In genomic region chr9:137245450-137246421, GRCh38 we compare ENCODE assay signal across 2 cellular contexts.
TF ChIP-seq lines count a peak whose summit lies in the region.

No MANE protein-coding gene starts in this region.

TF ChIP-seq in SK-N-SH treated with all-trans-retinoic acid at 6 μM for 48 hours, 23 proteins besides CTCF, POLR2A, EP300 and RAD21 (continued from another document):
- TF ChIP-seq, protein P1, sequence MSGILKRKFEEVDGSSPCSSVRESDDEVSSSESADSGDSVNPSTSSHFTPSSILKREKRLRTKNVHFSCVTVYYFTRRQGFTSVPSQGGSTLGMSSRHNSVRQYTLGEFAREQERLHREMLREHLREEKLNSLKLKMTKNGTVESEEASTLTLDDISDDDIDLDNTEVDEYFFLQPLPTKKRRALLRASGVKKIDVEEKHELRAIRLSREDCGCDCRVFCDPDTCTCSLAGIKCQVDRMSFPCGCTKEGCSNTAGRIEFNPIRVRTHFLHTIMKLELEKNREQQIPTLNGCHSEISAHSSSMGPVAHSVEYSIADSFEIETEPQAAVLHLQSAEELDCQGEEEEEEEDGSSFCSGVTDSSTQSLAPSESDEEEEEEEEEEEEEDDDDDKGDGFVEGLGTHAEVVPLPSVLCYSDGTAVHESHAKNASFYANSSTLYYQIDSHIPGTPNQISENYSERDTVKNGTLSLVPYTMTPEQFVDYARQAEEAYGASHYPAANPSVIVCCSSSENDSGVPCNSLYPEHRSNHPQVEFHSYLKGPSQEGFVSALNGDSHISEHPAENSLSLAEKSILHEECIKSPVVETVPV (CRISPR knock-in tag; IDR thresholded peaks at IDR 0.05) = no peak
- TF ChIP-seq, protein P2, sequence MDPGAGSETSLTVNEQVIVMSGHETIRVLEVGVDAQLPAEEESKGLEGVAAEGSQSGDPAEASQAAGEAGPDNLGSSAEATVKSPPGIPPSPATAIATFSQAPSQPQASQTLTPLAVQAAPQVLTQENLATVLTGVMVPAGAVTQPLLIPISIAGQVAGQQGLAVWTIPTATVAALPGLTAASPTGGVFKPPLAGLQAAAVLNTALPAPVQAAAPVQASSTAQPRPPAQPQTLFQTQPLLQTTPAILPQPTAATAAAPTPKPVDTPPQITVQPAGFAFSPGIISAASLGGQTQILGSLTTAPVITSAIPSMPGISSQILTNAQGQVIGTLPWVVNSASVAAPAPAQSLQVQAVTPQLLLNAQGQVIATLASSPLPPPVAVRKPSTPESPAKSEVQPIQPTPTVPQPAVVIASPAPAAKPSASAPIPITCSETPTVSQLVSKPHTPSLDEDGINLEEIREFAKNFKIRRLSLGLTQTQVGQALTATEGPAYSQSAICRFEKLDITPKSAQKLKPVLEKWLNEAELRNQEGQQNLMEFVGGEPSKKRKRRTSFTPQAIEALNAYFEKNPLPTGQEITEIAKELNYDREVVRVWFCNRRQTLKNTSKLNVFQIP (CRISPR knock-in tag; IDR thresholded peaks at IDR 0.05; ENCODE audit: borderline replicate concordance, low read depth) = no peak
- TF ChIP-seq ZNF8 (CRISPR knock-in tag; IDR thresholded peaks at IDR 0.05) = no peak
- no peak for TF ChIP-seq ARNTL (CRISPR knock-in tag; IDR thresholded peaks at IDR 0.05; ENCODE audit: borderline replicate concordance, low read depth)
- no peak for TF ChIP-seq ZNF70 (CRISPR knock-in tag; IDR thresholded peaks at IDR 0.05)
- no peak for TF ChIP-seq SNAI2 (CRISPR knock-in tag; IDR thresholded peaks at IDR 0.05)
- TF ChIP-seq ZC3H10 (CRISPR knock-in tag; IDR thresholded peaks at IDR 0.05) = no peak
- TF ChIP-seq TOX (CRISPR knock-in tag; IDR thresholded peaks at IDR 0.05; ENCODE audit: borderline replicate concordance) = no peak
- no peak for TF ChIP-seq PPARA (CRISPR knock-in tag; IDR thresholded peaks at IDR 0.05; ENCODE audit: borderline replicate concordance)
- TF ChIP-seq TSHZ2 (CRISPR knock-in tag; IDR thresholded peaks at IDR 0.05) = no peak
- TF ChIP-seq TCF4 (CRISPR knock-in tag; IDR thresholded peaks at IDR 0.05; ENCODE audit: borderline replicate concordance) = no peak
- TF ChIP-seq ZFP3 (CRISPR knock-in tag; IDR thresholded peaks at IDR 0.05) = no peak
- no peak for TF ChIP-seq BACH2 (CRISPR knock-in tag; IDR thresholded peaks at IDR 0.05; ENCODE audit: borderline replicate concordance)
- no peak for TF ChIP-seq CSDC2 (CRISPR knock-in tag; IDR thresholded peaks at IDR 0.05)
- TF ChIP-seq ZFP30 (CRISPR knock-in tag; IDR thresholded peaks at IDR 0.05) = no peak

TF ChIP-seq in SK-N-SH, 30 proteins besides CTCF, POLR2A, EP300 and RAD21 (continued from another document):
- TF ChIP-seq, protein P3, sequence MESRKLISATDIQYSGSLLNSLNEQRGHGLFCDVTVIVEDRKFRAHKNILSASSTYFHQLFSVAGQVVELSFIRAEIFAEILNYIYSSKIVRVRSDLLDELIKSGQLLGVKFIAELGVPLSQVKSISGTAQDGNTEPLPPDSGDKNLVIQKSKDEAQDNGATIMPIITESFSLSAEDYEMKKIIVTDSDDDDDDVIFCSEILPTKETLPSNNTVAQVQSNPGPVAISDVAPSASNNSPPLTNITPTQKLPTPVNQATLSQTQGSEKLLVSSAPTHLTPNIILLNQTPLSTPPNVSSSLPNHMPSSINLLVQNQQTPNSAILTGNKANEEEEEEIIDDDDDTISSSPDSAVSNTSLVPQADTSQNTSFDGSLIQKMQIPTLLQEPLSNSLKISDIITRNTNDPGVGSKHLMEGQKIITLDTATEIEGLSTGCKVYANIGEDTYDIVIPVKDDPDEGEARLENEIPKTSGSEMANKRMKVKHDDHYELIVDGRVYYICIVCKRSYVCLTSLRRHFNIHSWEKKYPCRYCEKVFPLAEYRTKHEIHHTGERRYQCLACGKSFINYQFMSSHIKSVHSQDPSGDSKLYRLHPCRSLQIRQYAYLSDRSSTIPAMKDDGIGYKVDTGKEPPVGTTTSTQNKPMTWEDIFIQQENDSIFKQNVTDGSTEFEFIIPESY (IDR thresholded peaks at IDR 0.05; ENCODE audit: borderline replicate concordance, low read depth) = no peak
- TF ChIP-seq, protein P4, sequence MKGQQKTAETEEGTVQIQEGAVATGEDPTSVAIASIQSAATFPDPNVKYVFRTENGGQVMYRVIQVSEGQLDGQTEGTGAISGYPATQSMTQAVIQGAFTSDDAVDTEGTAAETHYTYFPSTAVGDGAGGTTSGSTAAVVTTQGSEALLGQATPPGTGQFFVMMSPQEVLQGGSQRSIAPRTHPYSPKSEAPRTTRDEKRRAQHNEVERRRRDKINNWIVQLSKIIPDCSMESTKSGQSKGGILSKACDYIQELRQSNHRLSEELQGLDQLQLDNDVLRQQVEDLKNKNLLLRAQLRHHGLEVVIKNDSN (IDR thresholded peaks at IDR 0.05; ENCODE audit: borderline replicate concordance, low read depth) = no peak
- TF ChIP-seq SIN3A (IDR thresholded peaks at IDR 0.05; ENCODE audit: borderline replicate concordance, low read depth, low read length) (no peak), SMC3 (IDR thresholded peaks at IDR 0.05; ENCODE audit: low read depth, low read length) (no peak), MXI1 (IDR thresholded peaks at IDR 0.05; ENCODE audit: low read depth, low read length) (no peak)
- TF ChIP-seq, protein P5, sequence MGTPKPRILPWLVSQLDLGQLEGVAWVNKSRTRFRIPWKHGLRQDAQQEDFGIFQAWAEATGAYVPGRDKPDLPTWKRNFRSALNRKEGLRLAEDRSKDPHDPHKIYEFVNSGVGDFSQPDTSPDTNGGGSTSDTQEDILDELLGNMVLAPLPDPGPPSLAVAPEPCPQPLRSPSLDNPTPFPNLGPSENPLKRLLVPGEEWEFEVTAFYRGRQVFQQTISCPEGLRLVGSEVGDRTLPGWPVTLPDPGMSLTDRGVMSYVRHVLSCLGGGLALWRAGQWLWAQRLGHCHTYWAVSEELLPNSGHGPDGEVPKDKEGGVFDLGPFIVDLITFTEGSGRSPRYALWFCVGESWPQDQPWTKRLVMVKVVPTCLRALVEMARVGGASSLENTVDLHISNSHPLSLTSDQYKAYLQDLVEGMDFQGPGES (IDR thresholded peaks at IDR 0.05; ENCODE audit: low read depth, low read length) = no peak
